In genomic region chr3:183185696-183186095, GRCh38 we compare ENCODE assay signal across 10 cellular contexts. TPM values are rescaled to one million over a fixed set of nuclear protein-coding genes. Genes with fewer than 3 reads are reported as not detected.
A peak's percentile ranks its signal among the peaks of the same experiment; 100 is the strongest.
DNase-seq lines count a peak whose midpoint lies in the region; FAIRE-seq and TF ChIP-seq lines count a peak whose summit lies in the region.
"Had no signal": no experiment of that assay in that cellular context is flagged by ENCODE, and none has a peak within 500 bp of the region (broad histone marks: within the 10 kb centered on the region; RNA-seq: fewer than 3 reads in every experiment).

No MANE protein-coding gene starts in this region.

- no peak for TF ChIP-seq RAD21 in SK-N-SH (IDR thresholded peaks at IDR 0.05; ENCODE audit: low read length)

- POLR2A ChIA-PET in SK-N-SH (lab: Yijun Ruan, JAX), result interaction anchor here (1.0 kb wide), 1 partner anchor 197 kb away, joined by 5 read pairs; no protein-coding TSS in a partner anchor

- no peak overlapping the region; the same call in 1 of the 2 replicates for H3K9ac ChIP-seq in SK-N-SH

- H3K4me1 ChIP-seq in SK-N-SH (ENCODE audit: control insufficient read depth in 1 of 2, insufficient read depth in 2 of 2, low read depth in 1 of 2, low read length in 1 of 2) (peaks cover 3 to 12% of the 10 kb centered on the region in 2 experiments; a peak in 3 of 4 replicates), right atrium auricular region (no peaks in the 10 kb centered on the region)
- no peaks in the 10 kb centered on the region for H3K4me1 ChIP-seq in effector memory CD4-positive, alpha-beta T cell (ENCODE audit: control insufficient read depth, insufficient read depth, low read length, poor library complexity, severe bottlenecking)

- TF ChIP-seq POLR2A in GM12891 (IDR thresholded peaks at IDR 0.05; ENCODE audit: low read depth, low read length), result no peak

- CTCF ChIA-PET in SK-N-SH (lab: Yijun Ruan, JAX), result interaction anchor here (0.6 to 14.2 kb wide), 13 partner anchors 8 to 279 kb away, joined by 3 to 361 read pairs (median 6); partner anchors contain the start of gene MCCC1

- WGBS in SK-N-SH (ENCODE audit: low lambda C conversion rate), result 12% methylated on average over 4 of the region's 4 CpGs

- H3K9me3 ChIP-seq in SK-N-SH (no peaks in the 10 kb centered on the region), right atrium auricular region (no peaks in the 10 kb centered on the region)
- H3K9me3 ChIP-seq in effector memory CD4-positive, alpha-beta T cell (ENCODE audit: control insufficient read depth, low read length), result no peaks in the 10 kb centered on the region

- FAIRE-seq in GM12891 (lab: Jason Lieb, UNC) (no peak), urothelium cell line (lab: Jason Lieb, UNC) (no peak)

- peak overlapping the region; percentile 20 to 84; a peak in 2 of 4 replicates for H3K27ac ChIP-seq in SK-N-SH (ENCODE audit: low read depth in 2 of 2, low read length in 1 of 2)
- no peak overlapping the region for H3K27ac ChIP-seq in effector memory CD4-positive, alpha-beta T cell (ENCODE audit: insufficient read depth, low read length, poor library complexity, severe bottlenecking)
- H3K27ac ChIP-seq in right atrium auricular region, result no peak overlapping the region

- H3K4me3 ChIP-seq in AG09309 (ENCODE audit: control insufficient read depth, low read depth, low read length), result no peak overlapping the region
- no peak overlapping the region; a peak in 1 of 4 replicates for H3K4me3 ChIP-seq in SK-N-SH (ENCODE audit: low read depth in 2 of 2, low read length in 1 of 2)
- H3K4me3 ChIP-seq in foreskin fibroblast (ENCODE audit: low read depth in 1 of 2, low read length in 2 of 2), result no peak overlapping the region
- no peak overlapping the region for H3K4me3 ChIP-seq in effector memory CD4-positive, alpha-beta T cell (ENCODE audit: insufficient read depth, low read depth, low read length, poor library complexity, severe bottlenecking)
- H3K4me3 ChIP-seq in right atrium auricular region, result no peak overlapping the region

- peak overlapping the region; percentile 49; the same call in 1 of the 2 replicates for H2AFZ ChIP-seq in SK-N-SH (ENCODE audit: low read depth)

- H3K4me2 ChIP-seq in SK-N-SH, result peak overlapping the region; percentile 59

- TF ChIP-seq EP300 in SK-N-SH (IDR thresholded peaks at IDR 0.05; ENCODE audit: borderline replicate concordance in 1 of 2, low read depth in 1 of 2, low read length in 1 of 2), result peak in 1 of 2 experiments; percentile 72; a peak in 2 of 4 replicates

- H3K36me3 ChIP-seq in SK-N-SH (replicated peaks in 1 of 2; ENCODE audit: control insufficient read depth in 1 of 2, insufficient read depth in 2 of 2, low read length in 1 of 2), result no peaks in the 10 kb centered on the region
- H3K36me3 ChIP-seq in effector memory CD4-positive, alpha-beta T cell (ENCODE audit: control insufficient read depth, insufficient read depth, low read length), result no peaks in the 10 kb centered on the region
- no peaks in the 10 kb centered on the region for H3K36me3 ChIP-seq in right atrium auricular region

- H3K27me3 ChIP-seq in SK-N-SH (ENCODE audit: insufficient read depth) (no peaks in the 10 kb centered on the region), right atrium auricular region (no peaks in the 10 kb centered on the region)
- H3K27me3 ChIP-seq in effector memory CD4-positive, alpha-beta T cell (replicated peaks; ENCODE audit: control insufficient read depth, insufficient read depth, low read length, poor library complexity, severe bottlenecking), result no peaks in the 10 kb centered on the region

- H3F3A ChIP-seq in SK-N-SH (replicated peaks; ENCODE audit: insufficient read depth), result peaks cover 13% of the 10 kb centered on the region

- DNase-seq in AG09309 (ENCODE audit: low read depth) (peak; percentile 67), GM12891 (ENCODE audit: insufficient read length, low spot score) (no peak), SK-N-SH (no peak), foreskin fibroblast (peak; percentile 91 to 93), urothelium cell line (ENCODE audit: low spot score) (no peak), NCI-H1092 (lab: John Stamatoyannopoulos, UW) (no peak), right atrium auricular region (ENCODE audit: low spot score) (no peak)
- no peak for DNase-seq in effector memory CD4-positive, alpha-beta T cell
- DNase-seq: activated CD8-positive, alpha-beta memory T cell treated with anti-CD3 and anti-CD28 coated beads for 24 hours; NCI-H748 treated with DMSO at 0.1 percent for 48 hours had no signal

- no peaks in the 10 kb centered on the region for H4K20me1 ChIP-seq in SK-N-SH (ENCODE audit: insufficient read depth)

- TF ChIP-seq CTCF in AG09309 (IDR thresholded peaks at IDR 0.05; ENCODE audit: control insufficient read depth, insufficient read depth, low read depth, low read length, missing control alignments) (no peak), SK-N-SH (IDR thresholded peaks at IDR 0.05) (no peak), foreskin fibroblast (IDR thresholded peaks at IDR 0.05; ENCODE audit: low read depth, low read length) (no peak), right atrium auricular region (IDR thresholded peaks at IDR 0.05) (no peak)

- no peaks in the 10 kb centered on the region for H3K9me2 ChIP-seq in SK-N-SH

- no peaks in the 10 kb centered on the region for H3K79me2 ChIP-seq in SK-N-SH (ENCODE audit: insufficient read depth)

TF ChIP-seq in GM12891, 5 proteins besides CTCF, POLR2A, EP300 and RAD21:
- TF ChIP-seq POU2F2 (IDR thresholded peaks at IDR 0.05; ENCODE audit: low read depth, low read length) (no peak), TAF1 (IDR thresholded peaks at IDR 0.05; ENCODE audit: low read depth, low read length) (no peak), POLR2AphosphoS5 (IDR thresholded peaks at IDR 0.05; ENCODE audit: low read depth, low read length) (no peak), SPI1 (IDR thresholded peaks at IDR 0.05; ENCODE audit: low read depth, low read length) (peak; percentile 76), PAX5 (IDR thresholded peaks at IDR 0.05; ENCODE audit: insufficient read depth, low read length, severe bottlenecking) (no peak)

TF ChIP-seq in SK-N-SH, 30 proteins besides CTCF, POLR2A, EP300 and RAD21:
- no peak for TF ChIP-seq IRF3 (IDR thresholded peaks at IDR 0.05; ENCODE audit: low read depth, low read length)
- peak; percentile 82 for TF ChIP-seq FOSL2 (IDR thresholded peaks at IDR 0.05; ENCODE audit: borderline replicate concordance, low read depth)
- peak; percentile 77 for TF ChIP-seq JUND (IDR thresholded peaks at IDR 0.05)
- TF ChIP-seq RCOR1 (IDR thresholded peaks at IDR 0.05; ENCODE audit: low read length), result no peak
- TF ChIP-seq SMC3 (IDR thresholded peaks at IDR 0.05; ENCODE audit: low read depth, low read length), result 0 out of 2 replicates have a peak, but pooled peaks have one; percentile 13
- TF ChIP-seq SIN3A (IDR thresholded peaks at IDR 0.05; ENCODE audit: borderline replicate concordance, low read depth, low read length), result 0 out of 2 replicates have a peak, but pooled peaks have one; percentile 20
- TF ChIP-seq MAX (IDR thresholded peaks at IDR 0.05; ENCODE audit: low read depth), result peak; percentile 65; the same call in 1 of the 2 replicates
- peak; percentile 53; the same call in 1 of the 2 replicates for TF ChIP-seq POLR2AphosphoS5 (IDR thresholded peaks at IDR 0.05; ENCODE audit: low read depth, low read length)
- no peak for TF ChIP-seq USF1 (IDR thresholded peaks at IDR 0.05; ENCODE audit: borderline replicate concordance, low read depth)
- TF ChIP-seq CHD2 (IDR thresholded peaks at IDR 0.05; ENCODE audit: low read length, partially characterized antibody), result no peak
- TF ChIP-seq PBX3 (IDR thresholded peaks at IDR 0.05), result peak; percentile 84
- peak; percentile 55; the same call in 1 of the 2 replicates for TF ChIP-seq TEAD4 (IDR thresholded peaks at IDR 0.05; ENCODE audit: borderline replicate concordance, insufficient read depth)
- peak; percentile 56; the same call in 1 of the 2 replicates for TF ChIP-seq NFIC (IDR thresholded peaks at IDR 0.05; ENCODE audit: borderline replicate concordance)
- 0 out of 2 replicates have a peak, but pooled peaks have one; percentile 49 for TF ChIP-seq MEF2A (IDR thresholded peaks at IDR 0.05; ENCODE audit: borderline replicate concordance, low read depth)
- peak; percentile 94 for TF ChIP-seq TCF12 (IDR thresholded peaks at IDR 0.05)

RNA-seq across cellular contexts. Expression of gene LAMP3, which starts 23.2 kb away (rescaled TPM):
- 57.1 TPM for polyA plus RNA-seq in GM12891 (2012; ENCODE audit: low read depth, missing spikeins)
- 0.06 and 0.21 TPM in 2 replicates for polyA plus RNA-seq in SK-N-SH (2012; rRNA removed)
- polyA plus RNA-seq in SK-N-SH (2012; cell fraction: cytosol; rRNA removed), result 0.06 and 0.14 TPM in 2 replicates
- polyA plus RNA-seq in SK-N-SH (2012; cell fraction: nucleus; rRNA removed), result 0.01 and 0.07 TPM in 2 replicates
- under 1 TPM in 1 of 2 donors, not detected in 1; 0.12 TPM for total RNA-seq in right atrium auricular region

Comparison
In these comparisons a context has a peak if more than half of its experiments do, and no peak if none do; other contexts are left out.
1. DNase-seq: peak in AG09309 (single experiment) and foreskin fibroblast (2 of 2); none in GM12891 (single experiment), SK-N-SH (single experiment), urothelium cell line (single experiment), NCI-H1092 (single experiment), effector memory CD4-positive, alpha-beta T cell (0 of 3) and right atrium auricular region (single experiment).
2. H3K27ac ChIP-seq: peak in SK-N-SH (2 of 2); none in effector memory CD4-positive, alpha-beta T cell (single experiment) and right atrium auricular region (0 of 2).